18 cellular contexts compared by ENCODE assay signal in genomic region chr5:150556859-150557506, GRCh38. TPM values are rescaled to one million over a fixed set of nuclear protein-coding genes. Genes with fewer than 3 reads are reported as not detected.
DNase-seq lines count a peak whose midpoint lies in the region; ATAC-seq and TF ChIP-seq lines count a peak whose summit lies in the region.
"Had no signal": no experiment of that assay in that cellular context is flagged by ENCODE, and none has a peak within 500 bp of the region (broad histone marks: within the 10 kb centered on the region; RNA-seq: fewer than 3 reads in every experiment).

No MANE protein-coding gene starts in this region.

- ATAC-seq in GM18870 (IDR thresholded peaks at IDR 0.05; ENCODE audit: unreplicated experiment): peak; percentile 51
- ATAC-seq in gastroesophageal sphincter: no peak
- no peak for ATAC-seq in omental fat pad (ENCODE audit: low FRiP score)
- ATAC-seq in HG03342 (IDR thresholded peaks at IDR 0.05; ENCODE audit: unreplicated experiment): no peak
- ATAC-seq: upper lobe of right lung had no signal

- peak; percentile 28 for DNase-seq in NCI-H1092 treated with DMSO at 0.1 percent for 48 hours (lab: John Stamatoyannopoulos, UW)
- DNase-seq in omental fat pad (ENCODE audit: low spot score): no peak
- no peak for DNase-seq in NCI-H2227 (lab: John Stamatoyannopoulos, UW; ENCODE audit: unreplicated experiment)
- no peak for DNase-seq in kidney tubule cell (ENCODE audit: low spot score)
- DNase-seq: activated CD4-positive, CD25-positive, alpha-beta regulatory T cell; activated naive CD8-positive, alpha-beta T cell treated with anti-CD3 and anti-CD28 coated beads, Interleukin-2, amount 10 ng/mL, durations not matched to agents 7 days and 5 days; cerebellar nuclear complex; DMS79; NCI-H187 treated with DMSO at 0.1 percent for 48 hours; NCI-H526; stimulated activated CD4-positive, alpha-beta T cell treated with anti-CD3 and anti-CD28 coated beads, Interleukin-4, amount 100 ng/mL, for 4 hours; T-helper 1 cell; upper lobe of right lung had no signal

- WGBS in gastroesophageal sphincter (ENCODE audit: low coverage in 1 of 2), 2 donors: 50 to 100% methylated on average over 1 of the region's 7 CpGs

- peak overlapping the region; percentile 68 for H3K9ac ChIP-seq in BLaER1

- no peak for TF ChIP-seq EP300 in gastroesophageal sphincter (IDR thresholded peaks at IDR 0.05)

- no peak for TF ChIP-seq CTCF in gastroesophageal sphincter (IDR thresholded peaks at IDR 0.05)
- TF ChIP-seq CTCF in omental fat pad (IDR thresholded peaks at IDR 0.05): no peak

- H3K4me2 ChIP-seq in BLaER1: peak overlapping the region; percentile 96

- H3K36me3 ChIP-seq in BLaER1: peaks cover 23% of the 10 kb centered on the region
- peaks cover 0 to 48% of the 10 kb centered on the region in 2 donors for H3K36me3 ChIP-seq in gastroesophageal sphincter

- TF ChIP-seq POLR2A in gastroesophageal sphincter (IDR thresholded peaks at IDR 0.05): no peak

- H3K27me3 ChIP-seq in BLaER1 (no peaks in the 10 kb centered on the region), gastroesophageal sphincter (no peaks in the 10 kb centered on the region)
- H3K27me3 ChIP-seq: Peyer's patch, upper lobe of right lung had no signal

- H3K27ac ChIP-seq in BLaER1 (peak overlapping the region; percentile 82), gastroesophageal sphincter (peak overlapping the region in 3 of 4 donors; percentile 1 to 13 (median 8))
- H3K27ac ChIP-seq: Peyer's patch, upper lobe of right lung had no signal

- H3K9me3 ChIP-seq in BLaER1: no peaks in the 10 kb centered on the region
- H3K9me3 ChIP-seq in gastroesophageal sphincter: no peaks in the 10 kb centered on the region
- H3K9me3 ChIP-seq: Peyer's patch, upper lobe of right lung had no signal

- peaks cover 79% of the 10 kb centered on the region for H3K4me1 ChIP-seq in BLaER1
- H3K4me1 ChIP-seq in gastroesophageal sphincter: peaks cover 0 to 23% (median 0%) of the 10 kb centered on the region in 3 donors

- H4K20me1 ChIP-seq in BLaER1: no peaks in the 10 kb centered on the region

- H3K4me3 ChIP-seq in BLaER1 (peak overlapping the region; percentile 50), gastroesophageal sphincter (no peak overlapping the region)
- H3K4me3 ChIP-seq: Peyer's patch, upper lobe of right lung had no signal

RNA-seq across cellular contexts. Expression of gene NDST1, which starts 49.1 kb away (rescaled TPM):
- total RNA-seq in gastroesophageal sphincter (100 to 1,000 TPM in 1 of 4 donors, 10 to 100 TPM in 3; 58.3 to 146 (median 72.1) TPM), omental fat pad (10 to 100 TPM; 45.4 to 86.5 (median 81.2) TPM)
